ENCODE assay signal across 21 cellular contexts in the genomic region with DNA sequence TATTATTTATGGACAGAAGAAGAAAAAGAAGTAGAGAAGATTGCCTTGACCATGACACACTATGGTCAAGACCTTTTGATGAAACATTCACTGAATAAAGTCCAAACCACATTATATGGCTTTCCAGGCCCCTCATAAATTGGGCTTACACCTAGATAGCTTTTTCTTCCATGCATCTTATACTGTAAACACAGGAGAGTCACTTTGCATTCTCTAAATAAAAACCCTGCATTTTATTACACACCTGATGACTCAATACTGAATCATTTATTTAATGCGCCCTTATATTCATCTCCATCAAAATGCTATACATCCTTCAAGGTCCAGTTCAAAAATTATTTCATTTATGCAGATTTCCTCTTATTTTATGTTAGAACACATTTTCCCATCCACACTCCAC.
"Had no signal": no experiment of that assay in that cellular context is flagged by ENCODE, and none has a peak within 500 bp of the region (broad histone marks: within the 10 kb centered on the region; RNA-seq: fewer than 3 reads in every experiment).

No MANE protein-coding gene starts in this region.

- H3K27me3 ChIP-seq: ovary, right atrium auricular region, right lobe of liver, suprapubic skin, tibial artery, upper lobe of right lung had no signal

- ATAC-seq: mucosa of descending colon; naive thymus-derived CD4-positive, alpha-beta T cell; natural killer cell treated with Interleukin-12 subunit alpha and Interleukin-12 subunit beta and Interleukin-15 and Interleukin-18, amount 100 ng/mL, for 72 hours; right lobe of liver; stimulated activated naive B cell treated with anti-CD40 and anti-IgM and Interleukin-4, amounts not matched to agents 10 μg/mL and 1 μg/mL and 100 μg/mL, for 72 hours; stimulated activated naive CD8-positive, alpha-beta T cell treated with anti-CD3 and anti-CD28 coated beads, Interleukin-15, Interleukin-2, amounts not matched to agents 100 U/mL and 50 U/mL, for 24 hours; upper lobe of right lung had no signal

- H3K9me3 ChIP-seq: ovary had no signal

- H3K36me3 ChIP-seq: left ventricle myocardium inferior, ovary, right atrium auricular region, right lobe of liver, suprapubic skin, upper lobe of right lung had no signal

- H3K4me1 ChIP-seq: left ventricle myocardium inferior, right atrium auricular region, right lobe of liver, suprapubic skin, tibial artery, upper lobe of right lung had no signal

- H3K27ac ChIP-seq: left ventricle myocardium inferior, ovary, right atrium auricular region, right lobe of liver, suprapubic skin, thoracic aorta, tibial artery, upper lobe of right lung had no signal

- DNase-seq: hippocampal formation; immature natural killer cell; left ventricle myocardium inferior; midbrain; mucosa of descending colon; naive thymus-derived CD4-positive, alpha-beta T cell; ovary; right lobe of liver; stimulated activated CD4-positive, alpha-beta T cell treated with anti-CD3 and anti-CD28 coated beads, Interleukin-15, amount 100 ng/mL, for 24 hours; stimulated activated CD4-positive, alpha-beta T cell treated with anti-CD3 and anti-CD28 coated beads, Interleukin-2, amount 100 ng/mL, for 24 hours; stimulated activated CD4-positive, alpha-beta T cell treated with anti-CD3 and anti-CD28 coated beads, Interleukin-4, amount 100 ng/mL, for 1 hour; stimulated activated naive B cell treated with anti-CD40 and anti-IgM and Interleukin-4, amounts not matched to agents 10 μg/mL and 1 μg/mL and 100 μg/mL, for 72 hours; stimulated activated naive CD8-positive, alpha-beta T cell treated with anti-CD3 and anti-CD28 coated beads, Interleukin-15, Interleukin-2, amounts not matched to agents 100 U/mL and 50 U/mL, for 24 hours; tibial artery; upper lobe of right lung had no signal

- H3K4me3 ChIP-seq: left ventricle myocardium inferior, lung, mucosa of descending colon, ovary, right atrium auricular region, right lobe of liver, smooth muscle cell, suprapubic skin, thoracic aorta, tibial artery, upper lobe of right lung had no signal
